14 cellular contexts compared by ENCODE assay signal in the genomic region with DNA sequence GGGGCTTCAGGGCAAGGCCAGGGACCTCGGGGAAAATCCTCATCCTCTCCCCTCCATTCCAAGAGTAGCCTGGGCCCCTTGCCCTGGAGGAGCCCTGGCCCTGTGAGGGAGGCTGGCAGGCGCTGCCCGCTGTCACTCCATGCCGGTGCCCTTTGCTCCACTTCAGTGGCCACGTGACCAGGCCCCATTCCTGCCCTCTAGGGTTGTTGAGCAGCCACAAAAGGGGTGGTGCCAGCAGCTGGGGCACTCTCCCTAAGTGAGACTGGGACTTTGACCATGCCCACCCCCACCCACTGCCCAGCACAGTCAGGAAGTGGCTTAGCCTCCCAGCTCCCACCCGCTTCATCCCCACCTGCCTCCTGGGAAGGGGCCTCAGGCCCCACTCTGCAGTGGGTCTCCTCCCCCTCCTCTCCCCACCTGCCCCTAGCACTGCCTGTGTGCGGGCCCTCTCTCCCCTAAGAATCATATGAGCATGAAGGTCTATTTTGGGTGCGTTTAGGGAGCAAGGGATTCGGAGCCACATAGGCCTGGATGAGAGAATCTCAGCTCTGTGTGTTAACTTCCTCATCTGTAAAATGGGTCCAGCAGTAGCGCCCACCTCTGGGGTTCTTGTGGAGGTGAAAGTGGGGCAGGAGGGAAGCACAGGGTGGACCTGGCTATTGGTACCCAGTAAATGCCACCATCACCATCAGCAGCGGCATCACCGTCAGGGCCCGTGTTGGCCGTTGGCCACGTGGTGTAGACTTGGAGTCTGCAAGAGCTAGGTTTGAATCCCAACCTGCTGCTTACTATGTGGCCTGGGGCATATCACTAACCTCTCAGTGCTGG. TPM values are rescaled to one million over a fixed set of nuclear protein-coding genes. Genes with fewer than 3 reads are reported as not detected.
A peak's percentile ranks its signal among the peaks of the same experiment; 100 is the strongest.
DNase-seq lines count a peak whose midpoint lies in the region; ATAC-seq and TF ChIP-seq lines count a peak whose summit lies in the region.
"Had no signal": no experiment of that assay in that cellular context is flagged by ENCODE, and none has a peak within 500 bp of the region (broad histone marks: within the 10 kb centered on the region; RNA-seq: fewer than 3 reads in every experiment).

No MANE protein-coding gene starts in this region.

- H2BK15ac ChIP-seq in mesendoderm (replicated peaks; ENCODE audit: low read depth), result no peak overlapping the region

- no peak overlapping the region for H3K18ac ChIP-seq in mesendoderm (ENCODE audit: low read length)

- H3K9me3 ChIP-seq in esophagus (ENCODE audit: control insufficient read depth in 2 of 2, insufficient read depth in 1 of 2, low read depth in 1 of 2, low read length in 1 of 2) (no peaks in the 10 kb centered on the region), suprapubic skin (no peaks in the 10 kb centered on the region)
- H3K9me3 ChIP-seq: Caco-2, MG63 had no signal

- H3K4me1 ChIP-seq in esophagus (ENCODE audit: control insufficient read depth in 2 of 2, insufficient read depth in 2 of 2, low read length in 1 of 2), result peaks cover 14 to 27% of the 10 kb centered on the region in 2 donors
- H3K4me1 ChIP-seq in mesendoderm (ENCODE audit: control insufficient read depth, low read depth, low read length), result peaks cover 11% of the 10 kb centered on the region
- peaks cover 41% of the 10 kb centered on the region for H3K4me1 ChIP-seq in suprapubic skin
- H3K4me1 ChIP-seq: Caco-2 had no signal

- H3K36me3 Mint-ChIP-seq in activated T-helper 1 cell treated with anti-CD3 and anti-CD28 coated beads, Interleukin-12 subunit alpha, Interleukin-12 subunit beta, Interleukin-2, Interleukin-4 antibody, amounts not matched to agents 30 ng/mL and 10 ng/mL and 1 ng/mL, durations not matched to agents 14 hours and 24 hours and 36 hours (ENCODE audit: low read depth), result peaks cover 7% of the 10 kb centered on the region
- H3K36me3 Mint-ChIP-seq: activated CD8-positive, alpha-beta memory T cell treated with anti-CD3 and anti-CD28 coated beads, Interleukin-2, amount 10 ng/mL, durations not matched to agents 7 days and 5 days had no signal

- H2BK120ac ChIP-seq in mesendoderm (ENCODE audit: low read depth, low read length), result no peak overlapping the region

- no peak for TF ChIP-seq RAD21 in Ishikawa (IDR thresholded peaks at IDR 0.05; ENCODE audit: low read depth)

- H3K79me1 ChIP-seq in mesendoderm (ENCODE audit: low read length), result no peaks in the 10 kb centered on the region

- H3K27me3 Mint-ChIP-seq in activated T-helper 1 cell treated with anti-CD3 and anti-CD28 coated beads, Interleukin-12 subunit alpha, Interleukin-12 subunit beta, Interleukin-2, Interleukin-4 antibody, amounts not matched to agents 30 ng/mL and 10 ng/mL and 1 ng/mL, durations not matched to agents 14 hours and 24 hours and 36 hours (ENCODE audit: insufficient read depth), result no peaks in the 10 kb centered on the region
- H3K27me3 Mint-ChIP-seq: activated CD8-positive, alpha-beta memory T cell treated with anti-CD3 and anti-CD28 coated beads, Interleukin-2, amount 10 ng/mL, durations not matched to agents 7 days and 5 days had no signal

- no peak overlapping the region for H3K4me2 ChIP-seq in mesendoderm (ENCODE audit: low read length)

- no peak overlapping the region for H3K23ac ChIP-seq in mesendoderm (ENCODE audit: low read length)

- H3K27me3 ChIP-seq in esophagus (ENCODE audit: control insufficient read depth in 1 of 2, insufficient read depth in 2 of 2, low read length in 2 of 2), result no peaks in the 10 kb centered on the region
- H3K27me3 ChIP-seq in mesendoderm (ENCODE audit: insufficient read depth, low read length, poor library complexity), result no peaks in the 10 kb centered on the region
- no peaks in the 10 kb centered on the region for H3K27me3 ChIP-seq in suprapubic skin
- H3K27me3 ChIP-seq: MG63 had no signal

- intact Hi-C loops in activated T-helper 1 cell treated with anti-CD3 and anti-CD28 coated beads, Interleukin-12 subunit alpha, Interleukin-12 subunit beta, Interleukin-2, Interleukin-4 antibody, amounts not matched to agents 30 ng/mL and 10 ng/mL and 1 ng/mL, durations not matched to agents 14 hours and 24 hours and 36 hours (cut with micrococcal nuclease), result no loop called here

- no peak for DNase-seq in mesendoderm
- DNase-seq in suprapubic skin (ENCODE audit: low spot score in 2 of 2), result no peak
- no peak for DNase-seq in NCI-H446 (lab: John Stamatoyannopoulos, UW)
- DNase-seq in activated T-helper 1 cell treated with anti-CD3 and anti-CD28 coated beads, Interleukin-12 subunit alpha, Interleukin-12 subunit beta, Interleukin-2, Interleukin-4 antibody, amounts not matched to agents 30 ng/mL and 10 ng/mL and 1 ng/mL, durations not matched to agents 14 hours and 24 hours and 36 hours (ENCODE audit: low spot score), result no peak
- DNase-seq in retina, result no peak
- DNase-seq: activated CD8-positive, alpha-beta memory T cell treated with anti-CD3 and anti-CD28 coated beads, Interleukin-2, amount 10 ng/mL, durations not matched to agents 7 days and 5 days; Caco-2; immature natural killer cell; MG63; RPMI8226; stimulated activated CD4-positive, alpha-beta T cell treated with anti-CD3 and anti-CD28 coated beads, Interleukin-4, amount 100 ng/mL, for 4 hours had no signal

- no peak for ATAC-seq in GM18519 (IDR thresholded peaks at IDR 0.05; ENCODE audit: low FRiP score, unreplicated experiment)
- ATAC-seq: activated CD8-positive, alpha-beta memory T cell treated with anti-CD3 and anti-CD28 coated beads, Interleukin-2, amount 10 ng/mL, durations not matched to agents 7 days and 5 days had no signal

- no peaks in the 10 kb centered on the region for H3K79me2 ChIP-seq in mesendoderm (ENCODE audit: control insufficient read depth, insufficient read depth, low read length)

- no peak overlapping the region for H2BK5ac ChIP-seq in mesendoderm (ENCODE audit: low read length)

- H4K8ac ChIP-seq in mesendoderm (ENCODE audit: low read depth, low read length), result no peak overlapping the region

- no peak for TF ChIP-seq CTCF in suprapubic skin (IDR thresholded peaks at IDR 0.05)

- H3K9me3 Mint-ChIP-seq in activated T-helper 1 cell treated with anti-CD3 and anti-CD28 coated beads, Interleukin-12 subunit alpha, Interleukin-12 subunit beta, Interleukin-2, Interleukin-4 antibody, amounts not matched to agents 30 ng/mL and 10 ng/mL and 1 ng/mL, durations not matched to agents 14 hours and 24 hours and 36 hours, result no peaks in the 10 kb centered on the region
- H3K9me3 Mint-ChIP-seq: immature natural killer cell had no signal

- H3K4me3 ChIP-seq in esophagus (ENCODE audit: low read depth in 1 of 2, low read length in 2 of 2) (no peak overlapping the region), mesendoderm (ENCODE audit: low read length) (no peak overlapping the region), suprapubic skin (peak overlapping the region; percentile 19)
- H3K4me3 ChIP-seq: MG63 had no signal

- TF ChIP-seq EP300 in Ishikawa (IDR thresholded peaks at IDR 0.05; ENCODE audit: borderline replicate concordance), result no peak
- no peak for TF ChIP-seq EP300 in suprapubic skin (IDR thresholded peaks at IDR 0.05)

- H3K4me1 Mint-ChIP-seq in activated T-helper 1 cell treated with anti-CD3 and anti-CD28 coated beads, Interleukin-12 subunit alpha, Interleukin-12 subunit beta, Interleukin-2, Interleukin-4 antibody, amounts not matched to agents 30 ng/mL and 10 ng/mL and 1 ng/mL, durations not matched to agents 14 hours and 24 hours and 36 hours (ENCODE audit: low read depth), result peaks cover 11% of the 10 kb centered on the region

- H4K5ac ChIP-seq in mesendoderm (ENCODE audit: low read length), result no peak overlapping the region

- H3K56ac ChIP-seq in mesendoderm (ENCODE audit: low read length), result peak overlapping the region; percentile 72

- H3K27ac ChIP-seq in esophagus (ENCODE audit: low read depth in 2 of 2, low read length in 1 of 2) (peak overlapping the region; percentile 62 to 70), mesendoderm (ENCODE audit: low read depth, low read length) (no peak overlapping the region), suprapubic skin (peak overlapping the region; percentile 65)

- no peak for TF ChIP-seq POLR2A in suprapubic skin (IDR thresholded peaks at IDR 0.05)

- WGBS in esophagus, 2 donors, result 61 to 67% methylated on average over 15 of the region's 15 CpGs
- WGBS in mesendoderm (ENCODE audit: extremely low coverage, insufficient coverage, low lambda C conversion rate), result no CpG with 5 or more reads among the region's 15 CpGs
- 64% methylated on average over 10 of the region's 15 CpGs for WGBS in suprapubic skin

- no peak overlapping the region for H3K4me3 Mint-ChIP-seq in activated T-helper 1 cell treated with anti-CD3 and anti-CD28 coated beads, Interleukin-12 subunit alpha, Interleukin-12 subunit beta, Interleukin-2, Interleukin-4 antibody, amounts not matched to agents 30 ng/mL and 10 ng/mL and 1 ng/mL, durations not matched to agents 14 hours and 24 hours and 36 hours
- H3K4me3 Mint-ChIP-seq: activated CD8-positive, alpha-beta memory T cell treated with anti-CD3 and anti-CD28 coated beads, Interleukin-2, amount 10 ng/mL, durations not matched to agents 7 days and 5 days; immature natural killer cell had no signal

- peaks cover 5 to 22% of the 10 kb centered on the region in 2 donors for H3K36me3 ChIP-seq in esophagus (ENCODE audit: control insufficient read depth in 2 of 2, insufficient read depth in 2 of 2, low read length in 1 of 2)
- no peaks in the 10 kb centered on the region for H3K36me3 ChIP-seq in mesendoderm (ENCODE audit: control insufficient read depth, insufficient read depth, low read length)
- peaks cover 56% of the 10 kb centered on the region for H3K36me3 ChIP-seq in suprapubic skin

- no peak overlapping the region for H3K27ac Mint-ChIP-seq in activated T-helper 1 cell treated with anti-CD3 and anti-CD28 coated beads, Interleukin-12 subunit alpha, Interleukin-12 subunit beta, Interleukin-2, Interleukin-4 antibody, amounts not matched to agents 30 ng/mL and 10 ng/mL and 1 ng/mL, durations not matched to agents 14 hours and 24 hours and 36 hours
- H3K27ac Mint-ChIP-seq: activated CD8-positive, alpha-beta memory T cell treated with anti-CD3 and anti-CD28 coated beads, Interleukin-2, amount 10 ng/mL, durations not matched to agents 7 days and 5 days had no signal

- no peak overlapping the region for H3K4ac ChIP-seq in mesendoderm (ENCODE audit: low read depth, low read length)

- no peak overlapping the region for H3K9ac ChIP-seq in mesendoderm (ENCODE audit: low read length)

- no peak overlapping the region for H2AK5ac ChIP-seq in mesendoderm (ENCODE audit: low read length)

RNA-seq across cellular contexts. Expression of a gene that starts 7.2 kb away (rescaled TPM):
- polyA plus RNA-seq in esophagus, result 10 to 100 TPM; 12.1 to 13.5 TPM
- polyA plus RNA-seq in mesendoderm (2013, experiment 1 of 2), result 10.1 TPM
- 11.8 TPM for polyA plus RNA-seq in mesendoderm (2013, experiment 2 of 2)
- total RNA-seq in suprapubic skin, result 100 to 1,000 TPM in 2 of 4 donors, 10 to 100 TPM in 2; 33.2 to 114 (median 69.6) TPM
- total RNA-seq in activated T-helper 1 cell treated with anti-CD3 and anti-CD28 coated beads, Interleukin-12 subunit alpha, Interleukin-12 subunit beta, Interleukin-2, Interleukin-4 antibody, amounts not matched to agents 30 ng/mL and 10 ng/mL and 1 ng/mL, durations not matched to agents 14 hours and 24 hours and 36 hours, result 13.7 and 16.9 TPM in 2 replicates

RNA-seq across cellular contexts. Expression of a gene that starts 27.6 kb away (rescaled TPM):
- under 1 TPM; 0.37 to 0.44 TPM for polyA plus RNA-seq in esophagus
- polyA plus RNA-seq in mesendoderm (2013, experiment 1 of 2), result 1.2 TPM
- polyA plus RNA-seq in mesendoderm (2013, experiment 2 of 2), result 1.1 TPM
- under 1 TPM in 1 of 4 donors, not detected in 3; 0.68 TPM for total RNA-seq in suprapubic skin
- 1.6 and 3.6 TPM in 2 replicates for total RNA-seq in activated T-helper 1 cell treated with anti-CD3 and anti-CD28 coated beads, Interleukin-12 subunit alpha, Interleukin-12 subunit beta, Interleukin-2, Interleukin-4 antibody, amounts not matched to agents 30 ng/mL and 10 ng/mL and 1 ng/mL, durations not matched to agents 14 hours and 24 hours and 36 hours

RNA-seq across cellular contexts. Expression of a gene that starts 46.5 kb away (rescaled TPM):
- 10 to 100 TPM; 38.3 to 41.8 TPM for polyA plus RNA-seq in esophagus
- polyA plus RNA-seq in mesendoderm (2013, experiment 1 of 2), result 13.0 TPM
- polyA plus RNA-seq in mesendoderm (2013, experiment 2 of 2), result 13.2 TPM
- 100 to 1,000 TPM in 3 of 4 donors, 10 to 100 TPM in 1; 85.9 to 229 (median 198) TPM for total RNA-seq in suprapubic skin
- total RNA-seq in activated T-helper 1 cell treated with anti-CD3 and anti-CD28 coated beads, Interleukin-12 subunit alpha, Interleukin-12 subunit beta, Interleukin-2, Interleukin-4 antibody, amounts not matched to agents 30 ng/mL and 10 ng/mL and 1 ng/mL, durations not matched to agents 14 hours and 24 hours and 36 hours, result 18.0 and 20.6 TPM in 2 replicates

RNA-seq across cellular contexts. Expression of a gene that starts 48.1 kb away (rescaled TPM):
- 10 to 100 TPM; 15.4 to 31.3 TPM for polyA plus RNA-seq in esophagus
- 2.9 TPM for polyA plus RNA-seq in mesendoderm (2013, experiment 1 of 2)
- polyA plus RNA-seq in mesendoderm (2013, experiment 2 of 2), result 2.9 TPM
- 10 to 100 TPM; 21.5 to 26.2 (median 23.7) TPM for total RNA-seq in suprapubic skin
- 97.1 and 101 TPM in 2 replicates for total RNA-seq in activated T-helper 1 cell treated with anti-CD3 and anti-CD28 coated beads, Interleukin-12 subunit alpha, Interleukin-12 subunit beta, Interleukin-2, Interleukin-4 antibody, amounts not matched to agents 30 ng/mL and 10 ng/mL and 1 ng/mL, durations not matched to agents 14 hours and 24 hours and 36 hours
